In the genomic region with DNA sequence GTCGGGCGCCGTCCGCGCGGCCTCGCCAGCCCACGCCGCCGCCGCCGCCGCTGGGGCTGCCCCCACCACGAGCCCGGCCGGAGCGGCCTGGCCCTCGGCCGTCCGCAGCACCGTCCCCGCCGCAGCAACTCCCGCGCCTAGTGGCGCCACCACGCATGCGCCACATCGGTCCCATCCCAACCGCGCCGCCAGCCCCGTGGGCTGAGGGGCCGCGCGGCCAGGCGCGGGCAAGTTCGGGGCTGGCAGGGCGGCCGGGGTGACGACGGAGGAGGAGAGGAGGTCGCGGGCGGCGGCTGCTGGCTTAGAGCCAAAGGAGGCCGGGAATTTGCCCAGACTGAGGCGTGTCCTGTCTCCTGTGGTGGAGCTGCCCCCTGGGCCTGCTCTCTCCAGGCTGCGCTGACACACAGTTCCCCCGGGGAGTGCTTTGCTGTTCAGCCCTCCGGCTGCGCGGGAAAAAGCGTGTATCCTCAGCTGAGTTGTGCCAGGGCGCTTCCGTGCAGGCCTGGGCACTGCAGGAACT, we compare ENCODE assay signal across 8 cellular contexts. TPM values are rescaled to one million over a fixed set of nuclear protein-coding genes. Genes with fewer than 3 reads are reported as not detected.
DNase-seq lines count a peak whose midpoint lies in the region; ATAC-seq and TF ChIP-seq lines count a peak whose summit lies in the region.

Gene TUSC1, minus strand, starts transcription at position 298 of the 520 bp plus-strand sequence. Its CDS starts 132 bp downstream, at position 166.

- H3K27me3 ChIP-seq in foreskin keratinocyte: no peaks in the 10 kb centered on the region
- H3K27me3 ChIP-seq in aorta (ENCODE audit: control insufficient read depth in 1 of 2, insufficient read depth in 2 of 2, low read length in 1 of 2): no peaks in the 10 kb centered on the region

- DNase-seq in COLO829 (ENCODE audit: low spot score): peak; percentile 56
- DNase-seq in GOT3 (lab: John Stamatoyannopoulos, UW): peak; percentile 0
- peak; percentile 94 to 97 for DNase-seq in NCI-H2081 (lab: John Stamatoyannopoulos, UW)
- no peak for DNase-seq in activated T-helper 1 cell treated with anti-CD3 and anti-CD28 coated beads, Interleukin-12 subunit alpha, Interleukin-12 subunit beta, Interleukin-2, Interleukin-4 antibody, amounts not matched to agents 30 ng/mL and 10 ng/mL and 1 ng/mL, durations not matched to agents 14 hours and 24 hours and 36 hours (ENCODE audit: low spot score)
- peak; percentile 80 to 89 for DNase-seq in foreskin keratinocyte
- peak in 1 of 10 donors; percentile 2 for DNase-seq in naive thymus-derived CD8-positive, alpha-beta T cell
- peak; percentile 94 to 97 for DNase-seq in aorta
- DNase-seq in effector CD8-positive, alpha-beta T cell (lab: John Stamatoyannopoulos, UW): no peak

- no peak for TF ChIP-seq CTCF in foreskin keratinocyte (conservative IDR thresholded peaks at IDR 0.05)

- H3K4me3 Mint-ChIP-seq in activated T-helper 1 cell treated with anti-CD3 and anti-CD28 coated beads, Interleukin-12 subunit alpha, Interleukin-12 subunit beta, Interleukin-2, Interleukin-4 antibody, amounts not matched to agents 30 ng/mL and 10 ng/mL and 1 ng/mL, durations not matched to agents 14 hours and 24 hours and 36 hours: peak within 1 kb of the TSS; percentile 19
- H3K4me3 Mint-ChIP-seq in naive thymus-derived CD8-positive, alpha-beta T cell: peak within 1 kb of the TSS in 9 of 10 donors; percentile 33 to 75 (median 54)

- no peaks in the 10 kb centered on the region for H3K36me3 Mint-ChIP-seq in activated T-helper 1 cell treated with anti-CD3 and anti-CD28 coated beads, Interleukin-12 subunit alpha, Interleukin-12 subunit beta, Interleukin-2, Interleukin-4 antibody, amounts not matched to agents 30 ng/mL and 10 ng/mL and 1 ng/mL, durations not matched to agents 14 hours and 24 hours and 36 hours (ENCODE audit: low read depth)
- H3K36me3 Mint-ChIP-seq in naive thymus-derived CD8-positive, alpha-beta T cell: peaks cover 0 to 8% (median 4%) of the 10 kb centered on the region in 3 donors

- peaks cover 5% of the 10 kb centered on the region for H3K9me3 Mint-ChIP-seq in activated T-helper 1 cell treated with anti-CD3 and anti-CD28 coated beads, Interleukin-12 subunit alpha, Interleukin-12 subunit beta, Interleukin-2, Interleukin-4 antibody, amounts not matched to agents 30 ng/mL and 10 ng/mL and 1 ng/mL, durations not matched to agents 14 hours and 24 hours and 36 hours
- H3K9me3 Mint-ChIP-seq in naive thymus-derived CD8-positive, alpha-beta T cell: peaks cover 4 to 21% (median 10%) of the 10 kb centered on the region in 9 donors

- intact Hi-C loops in activated T-helper 1 cell treated with anti-CD3 and anti-CD28 coated beads, Interleukin-12 subunit alpha, Interleukin-12 subunit beta, Interleukin-2, Interleukin-4 antibody, amounts not matched to agents 30 ng/mL and 10 ng/mL and 1 ng/mL, durations not matched to agents 14 hours and 24 hours and 36 hours (cut with micrococcal nuclease): no loop called here
- intact Hi-C loops in aorta (cut with DNase I): no loop called here

- H3K4me1 Mint-ChIP-seq in activated T-helper 1 cell treated with anti-CD3 and anti-CD28 coated beads, Interleukin-12 subunit alpha, Interleukin-12 subunit beta, Interleukin-2, Interleukin-4 antibody, amounts not matched to agents 30 ng/mL and 10 ng/mL and 1 ng/mL, durations not matched to agents 14 hours and 24 hours and 36 hours (ENCODE audit: low read depth): no peaks in the 10 kb centered on the region
- H3K4me1 Mint-ChIP-seq in naive thymus-derived CD8-positive, alpha-beta T cell: peaks cover 0 to 7% (median 1%) of the 10 kb centered on the region in 4 donors

- no peaks in the 10 kb centered on the region for H3K9me3 ChIP-seq in aorta (ENCODE audit: control insufficient read depth, low read length)

- peaks cover 14% of the 10 kb centered on the region for H3K27me3 Mint-ChIP-seq in activated T-helper 1 cell treated with anti-CD3 and anti-CD28 coated beads, Interleukin-12 subunit alpha, Interleukin-12 subunit beta, Interleukin-2, Interleukin-4 antibody, amounts not matched to agents 30 ng/mL and 10 ng/mL and 1 ng/mL, durations not matched to agents 14 hours and 24 hours and 36 hours (ENCODE audit: insufficient read depth)
- peaks cover 8 to 26% (median 16%) of the 10 kb centered on the region in 5 donors for H3K27me3 Mint-ChIP-seq in naive thymus-derived CD8-positive, alpha-beta T cell

- POLR2A ChIA-PET in naive thymus-derived CD8-positive, alpha-beta T cell (lab: Charles Lee): no interaction called here

- H3K4me3 ChIP-seq in aorta (ENCODE audit: low read length in 2 of 2): peak within 1 kb of the TSS; percentile 54 to 69

- peak; percentile 89 for ATAC-seq in foreskin keratinocyte
- peak in 1 of 2 donors; percentile 33 for ATAC-seq in naive thymus-derived CD8-positive, alpha-beta T cell
- ATAC-seq in aorta (ENCODE audit: low FRiP score): peak; percentile 91

- H3K27ac Mint-ChIP-seq in activated T-helper 1 cell treated with anti-CD3 and anti-CD28 coated beads, Interleukin-12 subunit alpha, Interleukin-12 subunit beta, Interleukin-2, Interleukin-4 antibody, amounts not matched to agents 30 ng/mL and 10 ng/mL and 1 ng/mL, durations not matched to agents 14 hours and 24 hours and 36 hours: no peak within 1 kb of the TSS
- no peak within 1 kb of the TSS for H3K27ac Mint-ChIP-seq in naive thymus-derived CD8-positive, alpha-beta T cell

- H3K4me1 ChIP-seq in foreskin keratinocyte: peaks cover 14% of the 10 kb centered on the region
- peaks cover 0 to 2% of the 10 kb centered on the region in 2 donors for H3K4me1 ChIP-seq in aorta (ENCODE audit: control insufficient read depth in 1 of 2, insufficient read depth in 2 of 2, low read length in 2 of 2)

- H3K36me3 ChIP-seq in aorta (ENCODE audit: control insufficient read depth in 1 of 2, insufficient read depth in 2 of 2, low read length in 1 of 2): no peaks in the 10 kb centered on the region

- H3K27ac ChIP-seq in foreskin keratinocyte: peak within 1 kb of the TSS; percentile 68
- peak within 1 kb of the TSS; percentile 80 to 93 for H3K27ac ChIP-seq in aorta (ENCODE audit: low read depth in 1 of 2, low read length in 2 of 2)

- 0 to 1% methylated on average over 55 to 57 of the region's 57 CpGs for WGBS in aorta, 2 donors

RNA-seq across cellular contexts. Expression of gene TUSC1, which starts in this region (rescaled TPM):
- 0.47 and 0.62 TPM in 2 replicates for total RNA-seq in activated T-helper 1 cell treated with anti-CD3 and anti-CD28 coated beads, Interleukin-12 subunit alpha, Interleukin-12 subunit beta, Interleukin-2, Interleukin-4 antibody, amounts not matched to agents 30 ng/mL and 10 ng/mL and 1 ng/mL, durations not matched to agents 14 hours and 24 hours and 36 hours
- total RNA-seq in foreskin keratinocyte (10.6 and 12.0 TPM in 2 replicates), aorta (10 to 100 TPM; 12.6 to 22.1 TPM)
- polyA plus RNA-seq in foreskin keratinocyte (11.7 and 13.7 TPM in 2 replicates), aorta (10 to 100 TPM in 1 of 2 donors, 1 to 10 TPM in 1; 9.0 to 22.4 TPM)
- under 1 TPM in 1 of 2 experiments, not detected in 1; 0.25 TPM for total RNA-seq in naive thymus-derived CD8-positive, alpha-beta T cell
- under 1 TPM in 2 of 3 donors, not detected in 1; 0.11 to 0.14 TPM for polyA plus RNA-seq in naive thymus-derived CD8-positive, alpha-beta T cell

Comparison
In these comparisons a context has a peak if more than half of its experiments do, and no peak if none do; other contexts are left out.
1. RNA of gene TUSC1 (polyA plus RNA-seq): 9.0 to 22.4 TPM in aorta and 11.7 to 13.7 TPM in foreskin keratinocyte; 0.11 to 0.14 TPM in naive thymus-derived CD8-positive, alpha-beta T cell; every median in the first group is over 4 times any median in the second.
2. DNase-seq: peak in COLO829 (single experiment), GOT3 (single experiment), NCI-H2081 (2 of 2), foreskin keratinocyte (2 of 2) and aorta (2 of 2); none in activated T-helper 1 cell treated with anti-CD3 and anti-CD28 coated beads, Interleukin-12 subunit alpha, Interleukin-12 subunit beta, Interleukin-2, Interleukin-4 antibody, amounts not matched to agents 30 ng/mL and 10 ng/mL and 1 ng/mL, durations not matched to agents 14 hours and 24 hours and 36 hours (single experiment) and effector CD8-positive, alpha-beta T cell (single experiment).